ENCODE assay signal across 20 cellular contexts in genomic region chr13:102928971-102929370, GRCh38.
"Had no signal": no experiment of that assay in that cellular context is flagged by ENCODE, and none has a peak within 500 bp of the region (broad histone marks: within the 10 kb centered on the region; RNA-seq: fewer than 3 reads in every experiment).

No MANE protein-coding gene starts in this region.

- H3K4me3 ChIP-seq: coronary artery, gastrocnemius medialis, lung, mucosa of descending colon, right lobe of liver, thoracic aorta, tibial nerve, upper lobe of right lung, uterus had no signal

- DNase-seq: dermis blood vessel endothelial cell; effector memory CD4-positive, alpha-beta T cell; erythroblast; gastrocnemius medialis; head of caudate nucleus; kidney glomerular epithelial cell; mucosa of descending colon; naive B cell; right lobe of liver; small intestine; stimulated activated CD4-positive, alpha-beta T cell treated with anti-CD3 and anti-CD28 coated beads, Interleukin-15, amount 100 ng/mL, for 24 hours; stimulated activated CD4-positive, alpha-beta T cell treated with anti-CD3 and anti-CD28 coated beads, Interleukin-2, amount 100 ng/mL, for 48 hours; stimulated activated naive B cell treated with anti-CD40 and anti-IgM and Interleukin-4, amounts not matched to agents 10 μg/mL and 1 μg/mL and 100 μg/mL, for 72 hours; upper lobe of right lung; uterus had no signal

- H3K9me3 ChIP-seq: gastrocnemius medialis, mucosa of descending colon, right lobe of liver, thoracic aorta, tibial nerve, upper lobe of right lung, uterus had no signal

- H3K27ac ChIP-seq: coronary artery, gastrocnemius medialis, parathyroid adenoma, right lobe of liver, thoracic aorta, tibial nerve, upper lobe of right lung, uterus had no signal

- H3K36me3 ChIP-seq: gastrocnemius medialis, right lobe of liver, thoracic aorta, tibial nerve, upper lobe of right lung, uterus had no signal

- ATAC-seq: gastrocnemius medialis; mucosa of descending colon; right lobe of liver; stimulated activated naive B cell treated with anti-CD40 and anti-IgM and Interleukin-4, amounts not matched to agents 10 μg/mL and 1 μg/mL and 100 μg/mL, for 72 hours; upper lobe of right lung had no signal

- H3K4me1 ChIP-seq: parathyroid adenoma, right lobe of liver, tibial nerve, upper lobe of right lung, uterus had no signal

- H3K27me3 ChIP-seq: gastrocnemius medialis, right lobe of liver, tibial nerve, upper lobe of right lung, uterus had no signal
